2 cellular contexts compared by ENCODE assay signal in the genomic region with DNA sequence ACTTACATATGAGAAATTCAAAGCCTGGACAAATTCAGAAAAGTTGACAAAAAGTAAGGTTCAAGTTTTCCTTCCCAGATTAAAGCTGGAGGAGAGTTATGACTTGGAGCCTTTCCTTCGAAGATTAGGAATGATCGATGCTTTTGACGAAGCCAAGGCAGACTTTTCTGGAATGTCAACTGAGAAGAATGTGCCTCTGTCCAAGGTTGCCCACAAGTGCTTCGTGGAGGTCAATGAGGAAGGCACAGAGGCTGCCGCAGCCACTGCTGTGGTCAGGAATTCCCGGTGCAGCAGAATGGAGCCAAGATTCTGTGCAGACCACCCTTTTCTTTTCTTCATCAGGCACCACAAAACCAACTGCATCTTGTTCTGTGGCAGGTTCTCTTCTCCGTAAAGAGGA.
TF ChIP-seq lines count a peak whose summit lies in the region.

No MANE protein-coding gene starts in this region.

TF ChIP-seq in SK-N-SH, 30 proteins besides CTCF, POLR2A, EP300 and RAD21:
- TF ChIP-seq, protein P1, sequence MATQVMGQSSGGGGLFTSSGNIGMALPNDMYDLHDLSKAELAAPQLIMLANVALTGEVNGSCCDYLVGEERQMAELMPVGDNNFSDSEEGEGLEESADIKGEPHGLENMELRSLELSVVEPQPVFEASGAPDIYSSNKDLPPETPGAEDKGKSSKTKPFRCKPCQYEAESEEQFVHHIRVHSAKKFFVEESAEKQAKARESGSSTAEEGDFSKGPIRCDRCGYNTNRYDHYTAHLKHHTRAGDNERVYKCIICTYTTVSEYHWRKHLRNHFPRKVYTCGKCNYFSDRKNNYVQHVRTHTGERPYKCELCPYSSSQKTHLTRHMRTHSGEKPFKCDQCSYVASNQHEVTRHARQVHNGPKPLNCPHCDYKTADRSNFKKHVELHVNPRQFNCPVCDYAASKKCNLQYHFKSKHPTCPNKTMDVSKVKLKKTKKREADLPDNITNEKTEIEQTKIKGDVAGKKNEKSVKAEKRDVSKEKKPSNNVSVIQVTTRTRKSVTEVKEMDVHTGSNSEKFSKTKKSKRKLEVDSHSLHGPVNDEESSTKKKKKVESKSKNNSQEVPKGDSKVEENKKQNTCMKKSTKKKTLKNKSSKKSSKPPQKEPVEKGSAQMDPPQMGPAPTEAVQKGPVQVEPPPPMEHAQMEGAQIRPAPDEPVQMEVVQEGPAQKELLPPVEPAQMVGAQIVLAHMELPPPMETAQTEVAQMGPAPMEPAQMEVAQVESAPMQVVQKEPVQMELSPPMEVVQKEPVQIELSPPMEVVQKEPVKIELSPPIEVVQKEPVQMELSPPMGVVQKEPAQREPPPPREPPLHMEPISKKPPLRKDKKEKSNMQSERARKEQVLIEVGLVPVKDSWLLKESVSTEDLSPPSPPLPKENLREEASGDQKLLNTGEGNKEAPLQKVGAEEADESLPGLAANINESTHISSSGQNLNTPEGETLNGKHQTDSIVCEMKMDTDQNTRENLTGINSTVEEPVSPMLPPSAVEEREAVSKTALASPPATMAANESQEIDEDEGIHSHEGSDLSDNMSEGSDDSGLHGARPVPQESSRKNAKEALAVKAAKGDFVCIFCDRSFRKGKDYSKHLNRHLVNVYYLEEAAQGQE (IDR thresholded peaks at IDR 0.05; ENCODE audit: low read depth, low read length): peak; percentile 66; the same call in 1 of the 2 replicates
- no peak for TF ChIP-seq NRF1 (IDR thresholded peaks at IDR 0.05; ENCODE audit: low read depth, low read length)

TF ChIP-seq in SK-N-SH treated with all-trans-retinoic acid at 6 μM for 48 hours, 23 proteins besides CTCF, POLR2A, EP300 and RAD21 (continued from another document):
- TF ChIP-seq, protein P2, sequence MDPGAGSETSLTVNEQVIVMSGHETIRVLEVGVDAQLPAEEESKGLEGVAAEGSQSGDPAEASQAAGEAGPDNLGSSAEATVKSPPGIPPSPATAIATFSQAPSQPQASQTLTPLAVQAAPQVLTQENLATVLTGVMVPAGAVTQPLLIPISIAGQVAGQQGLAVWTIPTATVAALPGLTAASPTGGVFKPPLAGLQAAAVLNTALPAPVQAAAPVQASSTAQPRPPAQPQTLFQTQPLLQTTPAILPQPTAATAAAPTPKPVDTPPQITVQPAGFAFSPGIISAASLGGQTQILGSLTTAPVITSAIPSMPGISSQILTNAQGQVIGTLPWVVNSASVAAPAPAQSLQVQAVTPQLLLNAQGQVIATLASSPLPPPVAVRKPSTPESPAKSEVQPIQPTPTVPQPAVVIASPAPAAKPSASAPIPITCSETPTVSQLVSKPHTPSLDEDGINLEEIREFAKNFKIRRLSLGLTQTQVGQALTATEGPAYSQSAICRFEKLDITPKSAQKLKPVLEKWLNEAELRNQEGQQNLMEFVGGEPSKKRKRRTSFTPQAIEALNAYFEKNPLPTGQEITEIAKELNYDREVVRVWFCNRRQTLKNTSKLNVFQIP (CRISPR knock-in tag; IDR thresholded peaks at IDR 0.05; ENCODE audit: borderline replicate concordance, low read depth): no peak
- TF ChIP-seq ZFP30 (CRISPR knock-in tag; IDR thresholded peaks at IDR 0.05): no peak
- TF ChIP-seq OSR1 (CRISPR knock-in tag; IDR thresholded peaks at IDR 0.05): no peak
- TF ChIP-seq, protein P3, sequence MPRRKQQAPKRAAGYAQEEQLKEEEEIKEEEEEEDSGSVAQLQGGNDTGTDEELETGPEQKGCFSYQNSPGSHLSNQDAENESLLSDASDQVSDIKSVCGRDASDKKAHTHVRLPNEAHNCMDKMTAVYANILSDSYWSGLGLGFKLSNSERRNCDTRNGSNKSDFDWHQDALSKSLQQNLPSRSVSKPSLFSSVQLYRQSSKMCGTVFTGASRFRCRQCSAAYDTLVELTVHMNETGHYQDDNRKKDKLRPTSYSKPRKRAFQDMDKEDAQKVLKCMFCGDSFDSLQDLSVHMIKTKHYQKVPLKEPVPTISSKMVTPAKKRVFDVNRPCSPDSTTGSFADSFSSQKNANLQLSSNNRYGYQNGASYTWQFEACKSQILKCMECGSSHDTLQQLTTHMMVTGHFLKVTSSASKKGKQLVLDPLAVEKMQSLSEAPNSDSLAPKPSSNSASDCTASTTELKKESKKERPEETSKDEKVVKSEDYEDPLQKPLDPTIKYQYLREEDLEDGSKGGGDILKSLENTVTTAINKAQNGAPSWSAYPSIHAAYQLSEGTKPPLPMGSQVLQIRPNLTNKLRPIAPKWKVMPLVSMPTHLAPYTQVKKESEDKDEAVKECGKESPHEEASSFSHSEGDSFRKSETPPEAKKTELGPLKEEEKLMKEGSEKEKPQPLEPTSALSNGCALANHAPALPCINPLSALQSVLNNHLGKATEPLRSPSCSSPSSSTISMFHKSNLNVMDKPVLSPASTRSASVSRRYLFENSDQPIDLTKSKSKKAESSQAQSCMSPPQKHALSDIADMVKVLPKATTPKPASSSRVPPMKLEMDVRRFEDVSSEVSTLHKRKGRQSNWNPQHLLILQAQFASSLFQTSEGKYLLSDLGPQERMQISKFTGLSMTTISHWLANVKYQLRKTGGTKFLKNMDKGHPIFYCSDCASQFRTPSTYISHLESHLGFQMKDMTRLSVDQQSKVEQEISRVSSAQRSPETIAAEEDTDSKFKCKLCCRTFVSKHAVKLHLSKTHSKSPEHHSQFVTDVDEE (CRISPR knock-in tag; IDR thresholded peaks at IDR 0.05): no peak
- TF ChIP-seq ZNF70 (CRISPR knock-in tag; IDR thresholded peaks at IDR 0.05): no peak
- no peak for TF ChIP-seq ZNF8 (CRISPR knock-in tag; IDR thresholded peaks at IDR 0.05)
- no peak for TF ChIP-seq SNAI2 (CRISPR knock-in tag; IDR thresholded peaks at IDR 0.05)
- no peak for TF ChIP-seq ZC3H10 (CRISPR knock-in tag; IDR thresholded peaks at IDR 0.05)
- TF ChIP-seq ZNF565 (CRISPR knock-in tag; conservative IDR thresholded peaks at IDR 0.05; ENCODE audit: low read depth): no peak
- TF ChIP-seq CSDC2 (CRISPR knock-in tag; IDR thresholded peaks at IDR 0.05): no peak
